ENCODE assay signal across 8 cellular contexts in the genomic region with DNA sequence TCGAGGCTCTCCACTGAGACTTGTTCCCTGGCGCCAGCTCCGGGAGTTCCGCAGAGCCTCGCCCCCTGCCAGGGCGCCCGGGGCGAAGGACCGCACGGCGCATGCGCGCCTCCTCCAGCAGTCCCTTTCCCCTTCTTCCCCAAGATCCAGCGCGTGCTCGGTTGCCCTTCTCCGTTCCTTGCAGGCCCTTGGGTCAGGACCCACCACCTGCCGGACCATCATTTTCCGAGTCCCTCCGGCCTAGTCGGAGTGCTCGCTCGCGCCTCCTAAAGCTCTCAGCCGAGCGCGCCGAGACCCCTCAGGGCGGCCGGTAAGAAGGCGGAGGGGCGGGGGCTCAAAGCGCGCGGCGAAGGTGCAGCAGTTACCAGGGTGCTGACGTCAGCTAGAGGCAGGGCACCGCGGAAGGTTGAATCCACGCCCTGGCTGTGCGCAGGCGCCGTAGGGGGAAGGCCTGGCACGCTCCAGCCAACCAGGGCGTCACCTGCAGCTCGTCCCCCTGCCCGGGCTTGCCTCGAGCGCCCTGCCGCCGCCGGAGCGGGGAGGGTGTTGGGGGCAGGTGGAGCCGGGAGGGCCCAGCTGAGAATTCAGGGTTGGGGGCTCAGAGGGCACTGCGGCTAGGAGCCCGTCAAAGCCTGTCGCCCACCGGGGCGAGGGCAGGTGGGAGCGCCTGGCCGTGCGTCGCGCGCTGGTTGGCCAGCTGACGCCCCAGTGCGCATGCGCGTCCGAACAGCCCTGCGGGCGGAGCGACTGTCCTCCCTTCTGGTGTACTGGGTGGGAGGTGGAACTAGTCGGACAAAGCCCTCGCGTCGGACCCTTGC. TPM values are rescaled to one million over a fixed set of nuclear protein-coding genes. Genes with fewer than 3 reads are reported as not detected.
DNase-seq lines count a peak whose midpoint lies in the region; ATAC-seq and TF ChIP-seq lines count a peak whose summit lies in the region.

Gene TCAIM, plus strand, starts transcription at position 757 of the 818 bp plus-strand sequence. CDS start 16,017 bp downstream, outside the sequence.

- H3K4me1 ChIP-seq in BLaER1 treated with 17β-estradiol and CSF1 and Interleukin-3, amounts not matched to agents 10 nM and 100 nM, result peaks cover 19 to 31% (median 22%) of the 10 kb centered on the region in 10 experiments
- H3K4me1 ChIP-seq in left lung, result peaks cover 13 to 40% of the 10 kb centered on the region in 2 donors

- H3K4me3 ChIP-seq in BLaER1 treated with 17β-estradiol and CSF1 and Interleukin-3, amounts not matched to agents 10 nM and 100 nM, result peak within 1 kb of the TSS; percentile 62 to 78 (median 70)
- H3K4me3 ChIP-seq in left lung, result peak within 1 kb of the TSS; percentile 64 to 71

- ATAC-seq in GM19328 (IDR thresholded peaks at IDR 0.05; ENCODE audit: unreplicated experiment) (peak; percentile 91), HG03520 (IDR thresholded peaks at IDR 0.05; ENCODE audit: unreplicated experiment) (peak; percentile 86), left lung (peak; percentile 96)

- no peak for TF ChIP-seq CTCF in left lung (IDR thresholded peaks at IDR 0.05)

- peaks cover 0 to 16% (median 6%) of the 10 kb centered on the region in 11 experiments; a peak in 7 of 22 replicates for H3K36me3 ChIP-seq in BLaER1 treated with 17β-estradiol and CSF1 and Interleukin-3, amounts not matched to agents 10 nM and 100 nM
- H3K36me3 ChIP-seq in left lung, result no peaks in the 10 kb centered on the region

- H3K27me3 ChIP-seq in BLaER1 treated with 17β-estradiol and CSF1 and Interleukin-3, amounts not matched to agents 10 nM and 100 nM, result no peaks in the 10 kb centered on the region
- no peaks in the 10 kb centered on the region for H3K27me3 ChIP-seq in left lung

- peak within 1 kb of the TSS; percentile 82 to 90 (median 87) for H3K9ac ChIP-seq in BLaER1 treated with 17β-estradiol and CSF1 and Interleukin-3, amounts not matched to agents 10 nM and 100 nM

- peak within 1 kb of the TSS; percentile 71 to 92 (median 88) for H3K27ac ChIP-seq in BLaER1 treated with 17β-estradiol and CSF1 and Interleukin-3, amounts not matched to agents 10 nM and 100 nM
- H3K27ac ChIP-seq in left lung, result peak within 1 kb of the TSS; percentile 94 to 98

- intact Hi-C loops in left lung (cut with DNase I), result no loop called here

- DNase-seq in NCI-H69 (lab: John Stamatoyannopoulos, UW), result peak; percentile 95
- peak; percentile 99 for DNase-seq in activated CD4-positive, alpha-beta T cell treated with anti-CD3 and anti-CD28 coated beads, Interleukin-2, amount 50 U/mL, for 1 hour
- peak; percentile 93 for DNase-seq in dedifferentiated amniotic fluid mesenchymal stem cell (ENCODE audit: extremely low spot score)
- peak; percentile 99 for DNase-seq in left lung
- peak; percentile 93 to 95 for DNase-seq in stimulated activated CD4-positive, alpha-beta T cell treated with anti-CD3 and anti-CD28 coated beads, Interleukin-2, amount 100 ng/mL, for 48 hours

- H3K9me3 ChIP-seq in BLaER1 treated with 17β-estradiol and CSF1 and Interleukin-3, amounts not matched to agents 10 nM and 100 nM (replicated peaks in 1 of 11), result no peaks in the 10 kb centered on the region
- H3K9me3 ChIP-seq in left lung, result no peaks in the 10 kb centered on the region

- peaks cover 0 to 4% (median 0%) of the 10 kb centered on the region in 11 experiments; a peak in 3 of 22 replicates for H4K20me1 ChIP-seq in BLaER1 treated with 17β-estradiol and CSF1 and Interleukin-3, amounts not matched to agents 10 nM and 100 nM

- H3K4me2 ChIP-seq in BLaER1 treated with 17β-estradiol and CSF1 and Interleukin-3, amounts not matched to agents 10 nM and 100 nM, result peak within 1 kb of the TSS; percentile 72 to 94 (median 87)

RNA-seq across cellular contexts. Expression of gene TCAIM, which starts in this region (rescaled TPM):
- total RNA-seq in left lung, result 10 to 100 TPM; 26.8 to 30.2 TPM

Comparison
In these comparisons a context has a peak if more than half of its experiments do, and no peak if none do; other contexts are left out.
1. Peak in every context shown above with its lines: DNase-seq, ATAC-seq, H3K4me3 ChIP-seq and H3K27ac ChIP-seq.